21 cellular contexts compared by ENCODE assay signal in the genomic region with DNA sequence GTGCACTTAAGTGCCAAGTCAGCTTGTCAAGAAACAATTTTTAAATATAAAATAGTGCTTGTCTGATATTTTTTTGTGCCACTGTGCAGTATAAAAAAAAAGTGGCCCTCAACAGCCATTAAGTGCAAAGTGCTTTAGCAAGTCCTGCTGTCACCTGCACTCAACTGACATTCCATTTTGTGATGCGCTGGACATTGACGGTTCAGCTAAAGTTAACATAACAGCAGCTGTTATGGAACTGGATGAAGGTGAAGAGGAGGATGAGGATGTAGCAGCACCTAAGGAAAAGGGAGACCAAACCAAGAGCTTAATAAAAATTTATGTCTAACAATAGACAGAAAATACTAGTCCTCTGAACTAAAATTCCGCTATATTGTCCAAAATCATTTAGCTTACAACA.
"Had no signal": no experiment of that assay in that cellular context is flagged by ENCODE, and none has a peak within 500 bp of the region (broad histone marks: within the 10 kb centered on the region; RNA-seq: fewer than 3 reads in every experiment).

No MANE protein-coding gene starts in this region.

- H3K4me1 ChIP-seq: Peyer's patch had no signal

- H3K27ac ChIP-seq: Peyer's patch had no signal

- H3K4me3 ChIP-seq: Peyer's patch had no signal

- H3K4me3 Mint-ChIP-seq: activated CD4-positive, alpha-beta memory T cell treated with anti-CD3 and anti-CD28 coated beads for 36 hours; activated naive CD4-positive, alpha-beta T cell treated with anti-CD3 and anti-CD28 coated beads for 36 hours; activated T-helper 1 cell treated with anti-CD3 and anti-CD28 coated beads, Interleukin-12 subunit alpha, Interleukin-12 subunit beta, Interleukin-2, Interleukin-4 antibody, amounts not matched to agents 30 ng/mL and 10 ng/mL and 1 ng/mL, durations not matched to agents 14 hours and 24 hours and 36 hours; T-helper 1 cell treated with Interleukin-12 subunit alpha and Interleukin-12 subunit beta and Interleukin-4 antibody, amounts not matched to agents 30 μg/mL and 1 μg/mL, for 36 hours; T-helper 2 cell treated with Interferon-gamma antibody and Interleukin-4, amounts not matched to agents 5 μg/mL and 100 μg/mL, for 36 hours had no signal

- H3K27me3 ChIP-seq: Peyer's patch had no signal

- H3K9me3 Mint-ChIP-seq: activated naive CD4-positive, alpha-beta T cell treated with anti-CD3 and anti-CD28 coated beads, Interleukin-2, amount 50 U/mL, for 72 hours; activated T-helper 1 cell treated with anti-CD3 and anti-CD28 coated beads, Interleukin-12 subunit alpha, Interleukin-12 subunit beta, Interleukin-2, Interleukin-4 antibody, amounts not matched to agents 30 ng/mL and 10 ng/mL and 1 ng/mL, durations not matched to agents 14 hours and 24 hours and 36 hours; T-helper 2 cell treated with Interferon-gamma antibody and Interleukin-4, amounts not matched to agents 5 μg/mL and 100 μg/mL, for 36 hours had no signal

- H3K27ac Mint-ChIP-seq: activated naive CD4-positive, alpha-beta T cell treated with anti-CD3 and anti-CD28 coated beads, Interleukin-2, amount 50 U/mL, for 72 hours; activated T-helper 1 cell treated with anti-CD3 and anti-CD28 coated beads, Interleukin-12 subunit alpha, Interleukin-12 subunit beta, Interleukin-2, Interleukin-4 antibody, amounts not matched to agents 30 ng/mL and 10 ng/mL and 1 ng/mL, durations not matched to agents 14 hours and 24 hours and 36 hours; T-helper 1 cell treated with Interleukin-12 subunit alpha and Interleukin-12 subunit beta and Interleukin-4 antibody, amounts not matched to agents 30 μg/mL and 1 μg/mL, for 36 hours; T-helper 2 cell treated with Interferon-gamma antibody and Interleukin-4, amounts not matched to agents 5 μg/mL and 100 μg/mL, for 36 hours had no signal

- H3K9me3 ChIP-seq: Peyer's patch had no signal

- DNase-seq: activated CD4-positive, alpha-beta memory T cell treated with anti-CD3 and anti-CD28 coated beads for 36 hours; activated CD4-positive, alpha-beta T cell treated with anti-CD3 and anti-CD28 coated beads, Interleukin-2, amount 50 U/mL, for 1 hour; activated gamma-delta T cell treated with Interleukin-2 at 50 U/mL for 16 hours; activated naive CD4-positive, alpha-beta T cell treated with anti-CD3 and anti-CD28 coated beads for 36 hours; activated T-cell treated with anti-CD3 and anti-CD28 coated beads, Interleukin-2, amount 50 U/mL, for 1 hour; amniotic stem cell; aorta; NCI-H1048; NCI-H1105 treated with DMSO at 0.1 percent for 48 hours; NCI-H1436; NCI-H1694; NCI-H1930; NCI-H2081 treated with DMSO at 0.1 percent for 48 hours; NCI-H226; NCI-H524 treated with DMSO at 0.1 percent for 48 hours; Peyer's patch; RPMI8226 had no signal

- H3K27me3 Mint-ChIP-seq: activated CD4-positive, alpha-beta memory T cell treated with anti-CD3 and anti-CD28 coated beads for 36 hours had no signal
